In genomic region chr19:15424692-15425272, GRCh38 we compare ENCODE assay signal across 16 cellular contexts. TPM values are rescaled to one million over a fixed set of nuclear protein-coding genes. Genes with fewer than 3 reads are reported as not detected.
DNase-seq lines count a peak whose midpoint lies in the region; ATAC-seq and TF ChIP-seq lines count a peak whose summit lies in the region.
"Had no signal": no experiment of that assay in that cellular context is flagged by ENCODE, and none has a peak within 500 bp of the region (broad histone marks: within the 10 kb centered on the region; RNA-seq: fewer than 3 reads in every experiment).

No MANE protein-coding gene starts in this region.

- ATAC-seq in right cardiac atrium (no peak), heart right ventricle (no peak), RWPE2 (ENCODE audit: low read depth) (no peak)
- peak; percentile 4 for ATAC-seq in stimulated activated memory B cell treated with anti-CD40 and anti-IgM and Interleukin-4, amounts not matched to agents 10 μg/mL and 1 μg/mL and 100 μg/mL, for 72 hours
- no peak for ATAC-seq in activated naive CD4-positive, alpha-beta T cell treated with anti-CD3 and anti-CD28 coated beads, Interleukin-2, amount 50 U/mL, for 72 hours
- ATAC-seq: A549 had no signal

- DNase-seq in right cardiac atrium (peak in 2 of 3 donors; percentile 47 to 59), heart right ventricle (no peak), RWPE2 (ENCODE audit: low spot score) (peak; percentile 64), epidermal melanocyte (ENCODE audit: insufficient read length, low spot score) (peak; percentile 3)
- DNase-seq in activated naive CD4-positive, alpha-beta T cell treated with anti-CD3 and anti-CD28 coated beads, Interleukin-2, amount 50 U/mL, for 72 hours (ENCODE audit: low spot score in 2 of 2), result no peak
- DNase-seq in activated CD8-positive, alpha-beta memory T cell treated with anti-CD3 and anti-CD28 coated beads, Interleukin-2, amount 50 U/mL, for 4 hours, result no peak
- DNase-seq: AML-193; Caco-2; CD4-positive, alpha-beta T cell; H9 had no signal

- H3K4me3 ChIP-seq in right cardiac atrium (ENCODE audit: low read length), result no peak overlapping the region
- no peak overlapping the region for H3K4me3 ChIP-seq in heart right ventricle
- H3K4me3 ChIP-seq in RWPE2 (ENCODE audit: severe bottlenecking), result no peak overlapping the region
- H3K4me3 ChIP-seq: A549 had no signal

- intact Hi-C loops in right cardiac atrium (cut with DNase I), result no loop called here
- intact Hi-C loops in heart right ventricle (cut with DNase I), result loop anchor here in 1 of 10 donors (5.0 kb wide), 1 partner anchor 157 kb away; no protein-coding TSS in a partner anchor

- H3K4me3 Mint-ChIP-seq in stimulated activated memory B cell treated with anti-CD40 and anti-IgM and Interleukin-4, amounts not matched to agents 10 μg/mL and 1 μg/mL and 100 μg/mL, for 72 hours, result no peak overlapping the region
- H3K4me3 Mint-ChIP-seq: CD4-positive, alpha-beta T cell; H9 had no signal

- peaks cover 0 to 80% (median 41%) of the 10 kb centered on the region in 9 donors for H3K36me3 ChIP-seq in heart right ventricle
- H3K36me3 ChIP-seq in RWPE2 (ENCODE audit: low read depth), result peaks cover 56% of the 10 kb centered on the region

- peaks cover 9% of the 10 kb centered on the region for H3K4me1 Mint-ChIP-seq in stimulated activated memory B cell treated with anti-CD40 and anti-IgM and Interleukin-4, amounts not matched to agents 10 μg/mL and 1 μg/mL and 100 μg/mL, for 72 hours
- H3K4me1 Mint-ChIP-seq: H9 had no signal

- no peak overlapping the region for H3K27ac ChIP-seq in right cardiac atrium (ENCODE audit: low read length)
- H3K27ac ChIP-seq in heart right ventricle, result no peak overlapping the region
- no peak overlapping the region for H3K27ac ChIP-seq in RWPE2 (ENCODE audit: poor library complexity, severe bottlenecking)
- H3K27ac ChIP-seq: A549, C4-2B had no signal

- H3K27ac Mint-ChIP-seq in stimulated activated memory B cell treated with anti-CD40 and anti-IgM and Interleukin-4, amounts not matched to agents 10 μg/mL and 1 μg/mL and 100 μg/mL, for 72 hours, result no peak overlapping the region
- H3K27ac Mint-ChIP-seq in activated naive CD4-positive, alpha-beta T cell treated with anti-CD3 and anti-CD28 coated beads, Interleukin-2, amount 50 U/mL, for 72 hours, result no peak overlapping the region
- H3K27ac Mint-ChIP-seq: CD4-positive, alpha-beta T cell; H9 had no signal

- no peaks in the 10 kb centered on the region for H3K9me3 ChIP-seq in right cardiac atrium (ENCODE audit: control insufficient read depth, low read length)
- H3K9me3 ChIP-seq in heart right ventricle, result peaks cover 0 to 7% (median 0%) of the 10 kb centered on the region in 11 donors
- H3K9me3 ChIP-seq in RWPE2 (ENCODE audit: severe bottlenecking), result peaks cover 4% of the 10 kb centered on the region
- H3K9me3 ChIP-seq: Caco-2 had no signal

- 97% methylated on average over 38 of the region's 38 CpGs for WGBS in right cardiac atrium
- WGBS in heart right ventricle, 2 donors, result 96 to 98% methylated on average over 36 to 38 of the region's 38 CpGs

- H3K36me3 Mint-ChIP-seq in stimulated activated memory B cell treated with anti-CD40 and anti-IgM and Interleukin-4, amounts not matched to agents 10 μg/mL and 1 μg/mL and 100 μg/mL, for 72 hours, result peaks cover 58% of the 10 kb centered on the region
- H3K36me3 Mint-ChIP-seq in activated naive CD4-positive, alpha-beta T cell treated with anti-CD3 and anti-CD28 coated beads, Interleukin-2, amount 50 U/mL, for 72 hours, result peaks cover 21 to 40% of the 10 kb centered on the region in 2 donors

- H3K27me3 Mint-ChIP-seq in stimulated activated memory B cell treated with anti-CD40 and anti-IgM and Interleukin-4, amounts not matched to agents 10 μg/mL and 1 μg/mL and 100 μg/mL, for 72 hours, result no peaks in the 10 kb centered on the region
- H3K27me3 Mint-ChIP-seq: CD4-positive, alpha-beta T cell had no signal

- H3K9me3 Mint-ChIP-seq in stimulated activated memory B cell treated with anti-CD40 and anti-IgM and Interleukin-4, amounts not matched to agents 10 μg/mL and 1 μg/mL and 100 μg/mL, for 72 hours, result no peaks in the 10 kb centered on the region
- H3K9me3 Mint-ChIP-seq in activated naive CD4-positive, alpha-beta T cell treated with anti-CD3 and anti-CD28 coated beads, Interleukin-2, amount 50 U/mL, for 72 hours, result no peaks in the 10 kb centered on the region
- H3K9me3 Mint-ChIP-seq: CD4-positive, alpha-beta T cell had no signal

- no peaks in the 10 kb centered on the region for H3K27me3 ChIP-seq in right cardiac atrium (ENCODE audit: control insufficient read depth, insufficient read depth)
- no peaks in the 10 kb centered on the region for H3K27me3 ChIP-seq in heart right ventricle
- H3K27me3 ChIP-seq in RWPE2 (ENCODE audit: insufficient read depth, poor library complexity, severe bottlenecking), result no peaks in the 10 kb centered on the region

- no peak for TF ChIP-seq CTCF in heart right ventricle (IDR thresholded peaks at IDR 0.05)
- TF ChIP-seq CTCF in RWPE2 (IDR thresholded peaks at IDR 0.05; ENCODE audit: poor library complexity, severe bottlenecking), result no peak

- peaks cover 1% of the 10 kb centered on the region for H3K4me1 ChIP-seq in right cardiac atrium (ENCODE audit: control insufficient read depth, insufficient read depth, low read length)
- H3K4me1 ChIP-seq in heart right ventricle, result peaks cover 3 to 40% (median 24%) of the 10 kb centered on the region in 9 donors
- no peaks in the 10 kb centered on the region for H3K4me1 ChIP-seq in RWPE2 (ENCODE audit: insufficient read depth, poor library complexity, severe bottlenecking)
- H3K4me1 ChIP-seq: Caco-2 had no signal

RNA-seq across cellular contexts. Expression of gene AKAP8L, which starts 6.0 kb away (rescaled TPM):
- total RNA-seq in right cardiac atrium (100 to 1,000 TPM in 1 of 4 donors, 10 to 100 TPM in 3; 64.4 to 106 (median 86.1) TPM), heart right ventricle (100 to 1,000 TPM in 1 of 10 donors, 10 to 100 TPM in 9; 45.2 to 101 (median 63.1) TPM)
- polyA plus RNA-seq in right cardiac atrium (66.5 TPM), heart right ventricle (100 to 1,000 TPM in 1 of 2 donors, 10 to 100 TPM in 1; 53.6 to 140 TPM)
- total RNA-seq in activated naive CD4-positive, alpha-beta T cell treated with anti-CD3 and anti-CD28 coated beads, Interleukin-2, amount 50 U/mL, for 72 hours, result 100 to 1,000 TPM in 1 of 2 donors, 10 to 100 TPM in 1; 70.9 to 114 TPM

RNA-seq across cellular contexts. Expression of gene WIZ, which starts 25.0 kb away (rescaled TPM):
- total RNA-seq in right cardiac atrium, result 10 to 100 TPM; 28.9 to 36.5 (median 33.3) TPM
- polyA plus RNA-seq in right cardiac atrium, result 28.0 TPM
- total RNA-seq in heart right ventricle, result 10 to 100 TPM; 19.5 to 34.3 (median 21.3) TPM
- polyA plus RNA-seq in heart right ventricle, result 10 to 100 TPM; 18.7 to 25.7 TPM
- 10 to 100 TPM; 18.4 to 19.8 TPM for total RNA-seq in activated naive CD4-positive, alpha-beta T cell treated with anti-CD3 and anti-CD28 coated beads, Interleukin-2, amount 50 U/mL, for 72 hours

RNA-seq across cellular contexts. Expression of gene RASAL3, which starts 39.6 kb away (rescaled TPM):
- 1 to 10 TPM in 2 of 4 donors, under 1 TPM in 2; 0.68 to 2.5 (median 1.3) TPM for total RNA-seq in right cardiac atrium
- 0.66 TPM for polyA plus RNA-seq in right cardiac atrium
- 1 to 10 TPM in 5 of 10 donors, under 1 TPM in 5; 0.19 to 6.6 (median 0.85) TPM for total RNA-seq in heart right ventricle
- polyA plus RNA-seq in heart right ventricle, result 1 to 10 TPM in 1 of 2 donors, under 1 TPM in 1; 0.64 to 1.6 TPM
- total RNA-seq in activated naive CD4-positive, alpha-beta T cell treated with anti-CD3 and anti-CD28 coated beads, Interleukin-2, amount 50 U/mL, for 72 hours, result 100 to 1,000 TPM in 1 of 2 donors, 10 to 100 TPM in 1; 64.5 to 101 TPM
- total RNA-seq: Caco-2, HT-29 had no signal
- polyA plus RNA-seq: A549, BJ had no signal

RNA-seq across cellular contexts. Expression of gene AKAP8, which starts 45.2 kb away (rescaled TPM):
- 10 to 100 TPM; 17.1 to 24.9 (median 21.4) TPM for total RNA-seq in right cardiac atrium
- 9.3 TPM for polyA plus RNA-seq in right cardiac atrium
- 10 to 100 TPM; 15.7 to 32.2 (median 18.6) TPM for total RNA-seq in heart right ventricle
- 10 to 100 TPM; 12.8 to 21.8 TPM for polyA plus RNA-seq in heart right ventricle
- total RNA-seq in activated naive CD4-positive, alpha-beta T cell treated with anti-CD3 and anti-CD28 coated beads, Interleukin-2, amount 50 U/mL, for 72 hours, result 10 to 100 TPM; 41.1 to 51.4 TPM

RNA-seq across cellular contexts. Expression of gene PGLYRP2, which starts 54.5 kb away (rescaled TPM):
- total RNA-seq in right cardiac atrium (not detected), heart right ventricle (not detected)
- polyA plus RNA-seq in right cardiac atrium (not detected), heart right ventricle (not detected)
- total RNA-seq in activated naive CD4-positive, alpha-beta T cell treated with anti-CD3 and anti-CD28 coated beads, Interleukin-2, amount 50 U/mL, for 72 hours, result under 1 TPM; 0.09 to 0.29 TPM
- total RNA-seq: Caco-2; CD4-positive, alpha-beta T cell; H1; H9; HT-29 had no signal
- polyA plus RNA-seq: A549, BJ, H1 had no signal

Comparison
In these comparisons a context has a peak if more than half of its experiments do, and no peak if none do; other contexts are left out.
1. DNase-seq: peak in right cardiac atrium (2 of 3), RWPE2 (single experiment) and epidermal melanocyte (single experiment); none in heart right ventricle (0 of 2), activated naive CD4-positive, alpha-beta T cell treated with anti-CD3 and anti-CD28 coated beads, Interleukin-2, amount 50 U/mL, for 72 hours (0 of 2) and activated CD8-positive, alpha-beta memory T cell treated with anti-CD3 and anti-CD28 coated beads, Interleukin-2, amount 50 U/mL, for 4 hours (single experiment).
2. RNA of gene RASAL3, which starts 39.6 kb away (total RNA-seq): 64.5 to 101 TPM in activated naive CD4-positive, alpha-beta T cell treated with anti-CD3 and anti-CD28 coated beads, Interleukin-2, amount 50 U/mL, for 72 hours; 0.68 to 2.5 TPM in right cardiac atrium and 0.19 to 6.6 TPM in heart right ventricle; every median in the first group is over 4 times any median in the second.